22 cellular contexts compared by ENCODE assay signal in genomic region chr2:145674705-145675104, GRCh38.
A peak's percentile ranks its signal among the peaks of the same experiment; 100 is the strongest.
DNase-seq lines count a peak whose midpoint lies in the region; ATAC-seq, FAIRE-seq and TF ChIP-seq lines count a peak whose summit lies in the region.
"Had no signal": no experiment of that assay in that cellular context is flagged by ENCODE, and none has a peak within 500 bp of the region (broad histone marks: within the 10 kb centered on the region; RNA-seq: fewer than 3 reads in every experiment).

No MANE protein-coding gene starts in this region.

- H3K79me2 ChIP-seq in HepG2 (ENCODE audit: insufficient read depth, low read length): no peaks in the 10 kb centered on the region
- H3K79me2 ChIP-seq in K562 (ENCODE audit: control insufficient read depth, insufficient read depth, low read length): no peaks in the 10 kb centered on the region

- WGBS in right lobe of liver (ENCODE audit: insufficient coverage, low coverage, low lambda C conversion rate, missing lambda C conversion rate): 57% methylated on average over 3 of the region's 3 CpGs
- 25% methylated on average over 3 of the region's 3 CpGs for WGBS in HepG2 (ENCODE audit: low lambda C conversion rate)
- 64% methylated on average over 3 of the region's 3 CpGs for WGBS in K562 (ENCODE audit: insufficient coverage, low coverage, missing lambda C conversion rate)

- in situ Hi-C loops in HepG2 (cut with HindIII; ENCODE audit: extremely low pct_ligation_motif_present, low pct_unique_long_range_greater_than_20kb) (no loop called here), K562 (cut with MboI) (loop anchor here (5.0 kb wide), 1 partner anchor 73 kb away; no protein-coding TSS in a partner anchor)

- H3K4me3 ChIP-seq in right lobe of liver: no peak overlapping the region
- H3K4me3 ChIP-seq in HepG2 (replicated peaks in 1 of 3; ENCODE audit: insufficient read depth in 1 of 3, low read depth in 2 of 3, low read length in 3 of 3): no peak overlapping the region
- no peak overlapping the region for H3K4me3 ChIP-seq in K562
- H3K4me3 ChIP-seq: A549; BLaER1 treated with 17β-estradiol and CSF1 and Interleukin-3, amounts not matched to agents 10 nM and 100 nM; GM12878 had no signal

- H3K9me3 ChIP-seq in right lobe of liver (no peaks in the 10 kb centered on the region), HepG2 (ENCODE audit: low read length) (no peaks in the 10 kb centered on the region), K562 (replicated peaks; ENCODE audit: control insufficient read depth, insufficient read depth, low read depth, low read length) (no peaks in the 10 kb centered on the region; the same call in 1 of the 2 replicates)
- H3K9me3 ChIP-seq: A549; BLaER1 treated with 17β-estradiol and CSF1 and Interleukin-3, amounts not matched to agents 10 nM and 100 nM; Caco-2 had no signal

- H3K4me1 ChIP-seq in right lobe of liver (peaks cover 0 to 3% (median 0%) of the 10 kb centered on the region in 4 donors), HepG2 (ENCODE audit: insufficient read depth, low read length) (no peaks in the 10 kb centered on the region), K562 (replicated peaks in 1 of 2; ENCODE audit: control insufficient read depth in 2 of 2, insufficient read depth in 2 of 2, low read length in 2 of 2) (no peaks in the 10 kb centered on the region)
- H3K4me1 ChIP-seq: A549, Caco-2 had no signal

- H2AFZ ChIP-seq in HepG2 (ENCODE audit: low read length) (no peak overlapping the region), K562 (ENCODE audit: low read depth, low read length) (0 out of 2 replicates have a peak overlapping the region, but pooled peaks have one; percentile 20)

- no peak overlapping the region for H3K27ac ChIP-seq in right lobe of liver
- no peak overlapping the region for H3K27ac ChIP-seq in HepG2 (ENCODE audit: extremely low read length, insufficient read depth, low read length)
- no peak overlapping the region for H3K27ac ChIP-seq in K562 (ENCODE audit: extremely low read depth, low read depth, low read length)
- H3K27ac ChIP-seq: 22Rv1; A549; BLaER1 treated with 17β-estradiol and CSF1 and Interleukin-3, amounts not matched to agents 10 nM and 100 nM; C4-2B had no signal

- H3K36me3 ChIP-seq in right lobe of liver: no peaks in the 10 kb centered on the region
- H3K36me3 ChIP-seq in HepG2 (replicated peaks in 1 of 2; ENCODE audit: control insufficient read depth in 1 of 2, insufficient read depth in 2 of 2, low read length in 2 of 2): no peaks in the 10 kb centered on the region
- no peaks in the 10 kb centered on the region for H3K36me3 ChIP-seq in K562 (ENCODE audit: control insufficient read depth, insufficient read depth, low read length)
- H3K36me3 ChIP-seq: BLaER1 treated with 17β-estradiol and CSF1 and Interleukin-3, amounts not matched to agents 10 nM and 100 nM had no signal

- peak in 3 of 4 donors; percentile 35 to 69 (median 38) for ATAC-seq in right lobe of liver
- ATAC-seq in HepG2: no peak
- ATAC-seq in K562: no peak
- peak; percentile 52 for ATAC-seq in left lobe of liver
- no peak for ATAC-seq in GM18505 (IDR thresholded peaks at IDR 0.05; ENCODE audit: unreplicated experiment)
- ATAC-seq: A549; CD8-positive, alpha-beta T cell; GM12878 had no signal

- POLR2A ChIA-PET in HepG2 (lab: Yijun Ruan, JAX) (no interaction called here), K562 (lab: Yijun Ruan, JAX) (no interaction called here)

- intact Hi-C loops in right lobe of liver (cut with DNase I): no loop called here
- intact Hi-C loops in HepG2 (cut with micrococcal nuclease; ENCODE audit: unreplicated experiment): no loop called here
- intact Hi-C loops in K562 (cut with micrococcal nuclease): no loop called here

- H3K27me3 ChIP-seq in right lobe of liver (no peaks in the 10 kb centered on the region), HepG2 (ENCODE audit: control insufficient read depth in 1 of 2, insufficient read depth in 2 of 2, low read length in 2 of 2) (no peaks in the 10 kb centered on the region; a peak in 2 of 5 replicates), K562 (ENCODE audit: control insufficient read depth in 2 of 2, insufficient read depth in 2 of 2, low read length in 2 of 2) (no peaks in the 10 kb centered on the region)
- H3K27me3 ChIP-seq: BLaER1 treated with 17β-estradiol and CSF1 and Interleukin-3, amounts not matched to agents 10 nM and 100 nM had no signal

- TF ChIP-seq CTCF in right lobe of liver (IDR thresholded peaks at IDR 0.05): no peak
- no peak for TF ChIP-seq CTCF in HepG2 (CRISPR knock-in tag; IDR thresholded peaks at IDR 0.05)
- no peak for TF ChIP-seq CTCF in K562 (IDR thresholded peaks at IDR 0.05 in 2 of 3, conservative IDR thresholded peaks at IDR 0.05 in 1 of 3; ENCODE audit: insufficient read depth in 2 of 3, low read depth in 1 of 3, low read length in 3 of 3)
- TF ChIP-seq CTCF in GM20000 (IDR thresholded peaks at IDR 0.05; ENCODE audit: extremely low read depth, missing control alignments): no peak

- TF ChIP-seq POLR2A in right lobe of liver (IDR thresholded peaks at IDR 0.05): no peak
- TF ChIP-seq POLR2A in HepG2 (IDR thresholded peaks at IDR 0.05; ENCODE audit: insufficient read depth in 1 of 2, low read depth in 2 of 2, low read length in 2 of 2): no peak
- TF ChIP-seq POLR2A in K562 (conservative IDR thresholded peaks at IDR 0.05): no peak
- TF ChIP-seq POLR2A in GM18505 (IDR thresholded peaks at IDR 0.05; ENCODE audit: borderline replicate concordance, extremely low read depth, insufficient read depth, insufficient read length): no peak
- no peak for TF ChIP-seq POLR2A in GM12892 (IDR thresholded peaks at IDR 0.05; ENCODE audit: low read depth, low read length)

- H3K4me2 ChIP-seq in HepG2 (ENCODE audit: low read depth, low read length) (no peak overlapping the region), K562 (ENCODE audit: insufficient read depth, low read length) (no peak overlapping the region)
- H3K4me2 ChIP-seq: A549; BLaER1 treated with 17β-estradiol and CSF1 and Interleukin-3, amounts not matched to agents 10 nM and 100 nM had no signal

- TF ChIP-seq RAD21 in HepG2 (CRISPR knock-in tag; IDR thresholded peaks at IDR 0.05) (no peak), K562 (CRISPR knock-in tag; conservative IDR thresholded peaks at IDR 0.05 in 1 of 2, IDR thresholded peaks at IDR 0.05 in 1 of 2) (no peak)

- CTCF ChIA-PET in HepG2 (lab: Yijun Ruan, JAX; ENCODE audit: low intra/inter-chr PET ratio, low total read pairs): no interaction called here
- CTCF ChIA-PET in K562 (lab: Yijun Ruan, JAX; ENCODE audit: low intra/inter-chr PET ratio): no interaction called here

- BruUV-seq in HepG2 (replicated peaks; lab: Mats Ljungman, UMichigan) (no TSS peak), K562 (replicated peaks; lab: Mats Ljungman, UMichigan) (no TSS peak)

- DNase-seq in right lobe of liver (no peak), HepG2 (ENCODE audit: low spot score) (no peak), K562 (ENCODE audit: extremely low read depth in 1 of 4, low spot score in 3 of 4) (no peak), left lobe of liver (ENCODE audit: low spot score) (no peak), renal cortical epithelial cell (ENCODE audit: low read depth) (peak; percentile 18), GM20000 (ENCODE audit: low spot score) (no peak), GM12892 (ENCODE audit: insufficient read length) (no peak)
- DNase-seq: AML-193; Caco-2; Calu3; CD4-positive, alpha-beta T cell; CD8-positive, alpha-beta T cell; DMS79 treated with DMSO at 0.1 percent for 48 hours had no signal

- FAIRE-seq in HepG2 (lab: Jason Lieb, UNC) (no peak), K562 (lab: Jason Lieb, UNC) (no peak), GM12892 (lab: Jason Lieb, UNC) (no peak)
- FAIRE-seq: A549, D721Med, G401.6, GM12878, GM18507 had no signal

- H4K20me1 ChIP-seq in HepG2 (ENCODE audit: insufficient read depth, low read length): no peaks in the 10 kb centered on the region
- no peaks in the 10 kb centered on the region for H4K20me1 ChIP-seq in K562 (replicated peaks; ENCODE audit: control insufficient read depth, insufficient read depth, low read length)
- H4K20me1 ChIP-seq: BLaER1 treated with 17β-estradiol and CSF1 and Interleukin-3, amounts not matched to agents 10 nM and 100 nM had no signal

- no peak for TF ChIP-seq EP300 in HepG2 (IDR thresholded peaks at IDR 0.05; ENCODE audit: low read depth in 2 of 2, low read length in 2 of 2)
- no peak for TF ChIP-seq EP300 in HepG2 (CRISPR knock-in tag; IDR thresholded peaks at IDR 0.05; ENCODE audit: borderline replicate concordance)
- TF ChIP-seq EP300 in K562 (IDR thresholded peaks at IDR 0.05; ENCODE audit: low read length): no peak

- no peak overlapping the region for H3K9ac ChIP-seq in HepG2 (ENCODE audit: insufficient read depth, low read depth, low read length)
- no peak overlapping the region for H3K9ac ChIP-seq in K562 (ENCODE audit: insufficient read depth in 1 of 2, low read depth in 2 of 2, low read length in 2 of 2)
- H3K9ac ChIP-seq: BLaER1 treated with 17β-estradiol and CSF1 and Interleukin-3, amounts not matched to agents 10 nM and 100 nM had no signal

- H3K9me1 ChIP-seq in K562 (ENCODE audit: control insufficient read depth, insufficient read depth, low read length): no peaks in the 10 kb centered on the region

TF ChIP-seq in HepG2, 621 proteins besides CTCF, POLR2A, EP300 and RAD21 (continues in another document):
- no peak for TF ChIP-seq RBAK (CRISPR knock-in tag; IDR thresholded peaks at IDR 0.05)
- no peak for TF ChIP-seq FOXJ3 (CRISPR knock-in tag; IDR thresholded peaks at IDR 0.05; ENCODE audit: borderline replicate concordance)

TF ChIP-seq in K562, 482 proteins besides CTCF, POLR2A, EP300 and RAD21:
- TF ChIP-seq PHF8 (IDR thresholded peaks at IDR 0.05; ENCODE audit: borderline replicate concordance, low read length) (no peak), JUNB (CRISPR knock-in tag; conservative IDR thresholded peaks at IDR 0.05) (no peak), ZNF785 (CRISPR knock-in tag; IDR thresholded peaks at IDR 0.05) (no peak)

Comparison
In these comparisons a context has a peak if more than half of its experiments do, and no peak if none do; other contexts are left out.
1. ATAC-seq: peak in right lobe of liver (3 of 4) and left lobe of liver (single experiment); none in HepG2 (single experiment), K562 (single experiment) and GM18505 (single experiment).